ENCODE assay signal across 8 cellular contexts in genomic region chr11:65786786-65787636, GRCh38. TPM values are rescaled to one million over a fixed set of nuclear protein-coding genes. Genes with fewer than 3 reads are reported as not detected.
DNase-seq lines count a peak whose midpoint lies in the region; ATAC-seq and TF ChIP-seq lines count a peak whose summit lies in the region.

OVOL1 (plus strand) TSS chr11:65787063; CDS start chr11:65787374, 311 bp downstream.

- peak within 1 kb of the TSS; percentile 63 for H3K27ac ChIP-seq in 22Rv1
- H3K27ac ChIP-seq in HEK293 (ENCODE audit: extremely low read depth, low read depth, low read length) = no peak within 1 kb of the TSS
- peak within 1 kb of the TSS in 1 of 2 donors; percentile 27 for H3K27ac ChIP-seq in lung (ENCODE audit: low read depth in 1 of 2, low read length in 1 of 2)

- WGBS in lung, 2 donors = 1% methylated on average over 80 to 112 of the region's 112 CpGs

- H3K4me3 ChIP-seq in HEK293 (ENCODE audit: low read depth, low read length) (peak within 1 kb of the TSS; percentile 24), lung (no peak within 1 kb of the TSS)

- ATAC-seq in lung (ENCODE audit: insufficient read depth, low FRiP score) (peak; percentile 17), GM21526 (IDR thresholded peaks at IDR 0.05; ENCODE audit: low FRiP score, unreplicated experiment) (no peak), GM21576 (IDR thresholded peaks at IDR 0.05; ENCODE audit: unreplicated experiment) (no peak)

- POLR2A ChIA-PET in HEK293 (lab: Yijun Ruan, JAX) = no interaction called here

- H3K4me1 ChIP-seq in HEK293 (ENCODE audit: control insufficient read depth, insufficient read depth, low read length) (no peaks in the 10 kb centered on the region), lung (ENCODE audit: control insufficient read depth in 2 of 2, insufficient read depth in 2 of 2, low read length in 2 of 2) (peaks cover 0 to 9% of the 10 kb centered on the region in 2 donors)

- no peaks in the 10 kb centered on the region for H3K9me3 ChIP-seq in HEK293 (ENCODE audit: control insufficient read depth, insufficient read depth, low read depth, low read length)
- H3K9me3 ChIP-seq in lung (ENCODE audit: control insufficient read depth in 2 of 2, insufficient read depth in 1 of 2, low read length in 1 of 2) = peaks cover 0 to 2% of the 10 kb centered on the region in 2 donors

- CTCF ChIA-PET in HEK293 (lab: Yijun Ruan, JAX) = no interaction called here

- DNase-seq in activated T-cell treated with anti-CD3 and anti-CD28 coated beads, Interleukin-2, amount 50 U/mL, for 1 hour = peak; percentile 42
- peak; percentile 80 for DNase-seq in lung (ENCODE audit: low spot score)
- DNase-seq in 8988T = no peak
- DNase-seq in SKM-1 (lab: John Stamatoyannopoulos, UW; ENCODE audit: unreplicated experiment) = no peak

- no peaks in the 10 kb centered on the region for H3K27me3 ChIP-seq in lung (ENCODE audit: control insufficient read depth, insufficient read depth)

- TF ChIP-seq CTCF in 22Rv1 (IDR thresholded peaks at IDR 0.05) = no peak
- TF ChIP-seq CTCF in HEK293 (tag by site-specific recombination; IDR thresholded peaks at IDR 0.05) = no peak
- no peak for TF ChIP-seq CTCF in lung (IDR thresholded peaks at IDR 0.05; ENCODE audit: control extremely low read depth, extremely low read depth)

- H3K36me3 ChIP-seq in HEK293 (ENCODE audit: control insufficient read depth in 2 of 2, insufficient read depth in 1 of 2, low read length in 2 of 2) = no peaks in the 10 kb centered on the region
- no peaks in the 10 kb centered on the region for H3K36me3 ChIP-seq in lung (ENCODE audit: control insufficient read depth in 2 of 2, insufficient read depth in 2 of 2, low read length in 2 of 2)

TF ChIP-seq in HEK293, 187 proteins besides CTCF, POLR2A, EP300 and RAD21:
- TF ChIP-seq SP3 (tag by site-specific recombination; IDR thresholded peaks at IDR 0.05) = no peak
- TF ChIP-seq ZNF792 (tag by site-specific recombination; IDR thresholded peaks at IDR 0.05) = no peak
- TF ChIP-seq ZNF157 (tag by site-specific recombination; IDR thresholded peaks at IDR 0.05) = no peak
- TF ChIP-seq ZNF513 (tag by site-specific recombination; IDR thresholded peaks at IDR 0.05) = no peak
- TF ChIP-seq ZNF211 (tag by site-specific recombination; IDR thresholded peaks at IDR 0.05; ENCODE audit: low read depth) = no peak
- TF ChIP-seq ZNF138 (tag by site-specific recombination; IDR thresholded peaks at IDR 0.05; ENCODE audit: borderline replicate concordance) = no peak
- no peak for TF ChIP-seq ZNF514 (tag by site-specific recombination; IDR thresholded peaks at IDR 0.05)
- TF ChIP-seq ZNF112 (tag by site-specific recombination; IDR thresholded peaks at IDR 0.05) = no peak
- TF ChIP-seq ZNF521 (tag by site-specific recombination; IDR thresholded peaks at IDR 0.05) = no peak
- TF ChIP-seq ZNF707 (tag by site-specific recombination; IDR thresholded peaks at IDR 0.05) = no peak
- TF ChIP-seq ZNF146 (tag by site-specific recombination; IDR thresholded peaks at IDR 0.05) = no peak
- TF ChIP-seq, protein P1, sequence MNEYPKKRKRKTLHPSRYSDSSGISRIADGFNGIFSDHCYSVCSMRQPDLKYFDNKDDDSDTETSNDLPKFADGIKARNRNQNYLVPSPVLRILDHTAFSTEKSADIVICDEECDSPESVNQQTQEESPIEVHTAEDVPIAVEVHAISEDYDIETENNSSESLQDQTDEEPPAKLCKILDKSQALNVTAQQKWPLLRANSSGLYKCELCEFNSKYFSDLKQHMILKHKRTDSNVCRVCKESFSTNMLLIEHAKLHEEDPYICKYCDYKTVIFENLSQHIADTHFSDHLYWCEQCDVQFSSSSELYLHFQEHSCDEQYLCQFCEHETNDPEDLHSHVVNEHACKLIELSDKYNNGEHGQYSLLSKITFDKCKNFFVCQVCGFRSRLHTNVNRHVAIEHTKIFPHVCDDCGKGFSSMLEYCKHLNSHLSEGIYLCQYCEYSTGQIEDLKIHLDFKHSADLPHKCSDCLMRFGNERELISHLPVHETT (tag by site-specific recombination; IDR thresholded peaks at IDR 0.05) = no peak
- TF ChIP-seq TCF7L2 (IDR thresholded peaks at IDR 0.05; ENCODE audit: borderline replicate concordance, low read depth, low read length) = no peak
- no peak for TF ChIP-seq ZNF843 (tag by site-specific recombination; IDR thresholded peaks at IDR 0.05)
- TF ChIP-seq, protein P2, sequence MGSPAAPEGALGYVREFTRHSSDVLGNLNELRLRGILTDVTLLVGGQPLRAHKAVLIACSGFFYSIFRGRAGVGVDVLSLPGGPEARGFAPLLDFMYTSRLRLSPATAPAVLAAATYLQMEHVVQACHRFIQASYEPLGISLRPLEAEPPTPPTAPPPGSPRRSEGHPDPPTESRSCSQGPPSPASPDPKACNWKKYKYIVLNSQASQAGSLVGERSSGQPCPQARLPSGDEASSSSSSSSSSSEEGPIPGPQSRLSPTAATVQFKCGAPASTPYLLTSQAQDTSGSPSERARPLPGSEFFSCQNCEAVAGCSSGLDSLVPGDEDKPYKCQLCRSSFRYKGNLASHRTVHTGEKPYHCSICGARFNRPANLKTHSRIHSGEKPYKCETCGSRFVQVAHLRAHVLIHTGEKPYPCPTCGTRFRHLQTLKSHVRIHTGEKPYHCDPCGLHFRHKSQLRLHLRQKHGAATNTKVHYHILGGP (tag by site-specific recombination; IDR thresholded peaks at IDR 0.05) = no peak
- TF ChIP-seq ZNF561 (tag by site-specific recombination; IDR thresholded peaks at IDR 0.05; ENCODE audit: borderline replicate concordance) = no peak

RNA-seq across cellular contexts. Expression of gene OVOL1, which starts in this region (rescaled TPM):
- under 1 TPM; 0.17 to 0.77 TPM for total RNA-seq in lung
- 1 to 10 TPM in 1 of 2 donors, under 1 TPM in 1; 0.96 to 1.4 TPM for polyA plus RNA-seq in lung

Comparison
In these comparisons a context has a peak if more than half of its experiments do, and no peak if none do; other contexts are left out.
1. DNase-seq: peak in activated T-cell treated with anti-CD3 and anti-CD28 coated beads, Interleukin-2, amount 50 U/mL, for 1 hour (single experiment) and lung (single experiment); none in 8988T (single experiment) and SKM-1 (single experiment).